25 cellular contexts compared by ENCODE assay signal in the genomic region with DNA sequence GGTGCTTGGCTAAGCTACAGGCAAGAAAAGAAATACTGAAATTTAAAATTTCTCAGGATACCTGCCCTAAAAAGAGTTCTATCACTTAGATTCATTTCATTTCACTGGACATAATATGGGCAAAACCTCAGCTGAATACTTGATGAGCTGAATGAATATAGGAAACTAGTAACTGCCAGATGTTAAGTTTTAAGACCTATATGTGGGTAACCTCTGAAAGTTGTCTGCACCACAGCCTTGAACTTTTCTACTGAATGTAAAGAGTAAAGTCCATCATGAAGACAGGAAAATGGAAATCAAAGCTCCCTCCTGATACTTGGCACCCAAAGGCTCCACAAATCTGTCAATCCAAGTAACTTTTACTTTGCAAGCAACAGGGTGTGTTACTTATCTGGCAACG.
"Had no signal": no experiment of that assay in that cellular context is flagged by ENCODE, and none has a peak within 500 bp of the region (broad histone marks: within the 10 kb centered on the region; RNA-seq: fewer than 3 reads in every experiment).

No MANE protein-coding gene starts in this region.

- H3K27ac Mint-ChIP-seq: activated CD8-positive, alpha-beta memory T cell treated with anti-CD3 and anti-CD28 coated beads, Interleukin-2, amount 10 ng/mL, durations not matched to agents 7 days and 5 days; activated CD8-positive, alpha-beta T cell treated with anti-CD3 and anti-CD28 coated beads, Interleukin-2, amount 10 ng/mL, durations not matched to agents 7 days and 5 days; natural killer cell treated with Interleukin-12 subunit alpha and Interleukin-12 subunit beta and Interleukin-15 and Interleukin-18, amount 100 ng/mL, for 72 hours; stimulated activated naive CD8-positive, alpha-beta T cell treated with anti-CD3 and anti-CD28 coated beads, Interleukin-15, Interleukin-2, amounts not matched to agents 100 ng/mL and 50 ng/mL, for 24 hours; T-helper 17 cell had no signal

- H3K36me3 Mint-ChIP-seq: natural killer cell treated with Interleukin-12 subunit alpha and Interleukin-12 subunit beta and Interleukin-15 and Interleukin-18, amount 100 ng/mL, for 72 hours had no signal

- H3K36me3 ChIP-seq: breast epithelium, lower lobe of right lung, right lobe of liver, tibial artery, upper lobe of right lung had no signal

- H3K9me3 Mint-ChIP-seq: activated naive CD4-positive, alpha-beta T cell treated with anti-CD3 and anti-CD28 coated beads, Interleukin-2, amount 50 U/mL, for 72 hours; natural killer cell treated with Interleukin-12 subunit alpha and Interleukin-12 subunit beta and Interleukin-15 and Interleukin-18, amount 100 ng/mL, for 72 hours; stimulated activated effector memory CD8-positive, alpha-beta T cell treated with anti-CD3 and anti-CD28 coated beads, Interleukin-12 subunit alpha, Interleukin-12 subunit beta, amount 100 ng/mL, for 72 hours; stimulated activated naive CD8-positive, alpha-beta T cell treated with anti-CD3 and anti-CD28 coated beads, Interleukin-15, Interleukin-2, amounts not matched to agents 100 ng/mL and 50 ng/mL, for 24 hours had no signal

- ATAC-seq: activated CD8-positive, alpha-beta memory T cell treated with anti-CD3 and anti-CD28 coated beads, Interleukin-2, amount 10 ng/mL, durations not matched to agents 7 days and 5 days; activated CD8-positive, alpha-beta T cell treated with anti-CD3 and anti-CD28 coated beads, Interleukin-2, amount 10 ng/mL, durations not matched to agents 7 days and 5 days; lower lobe of right lung; natural killer cell treated with Interleukin-12 subunit alpha and Interleukin-12 subunit beta and Interleukin-15 and Interleukin-18, amount 100 ng/mL, for 72 hours; stimulated activated effector memory CD8-positive, alpha-beta T cell treated with anti-CD3 and anti-CD28 coated beads, Interleukin-12 subunit alpha, Interleukin-12 subunit beta, amount 100 ng/mL, for 72 hours; T-helper 17 cell; upper lobe of right lung had no signal

- H3K4me3 ChIP-seq: breast epithelium, esophagus squamous epithelium, lower lobe of right lung, right lobe of liver, skin epidermis, tibial artery, upper lobe of right lung had no signal

- DNase-seq: activated CD4-positive, alpha-beta T cell treated with anti-CD3 and anti-CD28 coated beads for 1 hour; activated CD4-positive, alpha-beta T cell treated with anti-CD3 and anti-CD28 coated beads, Interleukin-2, amount 50 U/mL, for 1 hour; activated CD8-positive, alpha-beta memory T cell treated with anti-CD3 and anti-CD28 coated beads, Interleukin-2, amount 10 ng/mL, durations not matched to agents 7 days and 5 days; activated CD8-positive, alpha-beta T cell treated with anti-CD3 and anti-CD28 coated beads, Interleukin-2, amount 10 ng/mL, durations not matched to agents 7 days and 5 days; activated naive CD4-positive, alpha-beta T cell; activated T-cell treated with anti-CD3 and anti-CD28 coated beads, Interleukin-2, amount 50 U/mL, for 48 hours; dermis blood vessel endothelial cell; effector CD4-positive, alpha-beta T cell; esophagus squamous epithelium; foreskin melanocyte; islet precursor cell; lower lobe of right lung; mesenchymal stem cell; stimulated activated CD4-positive, alpha-beta T cell treated with anti-CD3 and anti-CD28 coated beads, Interleukin-4, amount 100 ng/mL, for 24 hours; substantia nigra; T-helper 17 cell; tibial artery; upper lobe of right lung had no signal

- H3K27me3 ChIP-seq: breast epithelium, esophagus squamous epithelium, right lobe of liver, tibial artery, upper lobe of right lung had no signal

- H3K9me3 ChIP-seq: breast epithelium, esophagus squamous epithelium, lower lobe of right lung, right lobe of liver, tibial artery, upper lobe of right lung had no signal

- H3K27ac ChIP-seq: breast epithelium, upper lobe of right lung had no signal

- H3K4me3 Mint-ChIP-seq: activated CD8-positive, alpha-beta memory T cell treated with anti-CD3 and anti-CD28 coated beads, Interleukin-2, amount 10 ng/mL, durations not matched to agents 7 days and 5 days; activated CD8-positive, alpha-beta T cell treated with anti-CD3 and anti-CD28 coated beads, Interleukin-2, amount 10 ng/mL, durations not matched to agents 7 days and 5 days; natural killer cell treated with Interleukin-12 subunit alpha and Interleukin-12 subunit beta and Interleukin-15 and Interleukin-18, amount 100 ng/mL, for 72 hours; stimulated activated effector memory CD8-positive, alpha-beta T cell treated with anti-CD3 and anti-CD28 coated beads, Interleukin-12 subunit alpha, Interleukin-12 subunit beta, amount 100 ng/mL, for 72 hours; stimulated activated naive CD8-positive, alpha-beta T cell treated with anti-CD3 and anti-CD28 coated beads, Interleukin-15, Interleukin-2, amounts not matched to agents 100 ng/mL and 50 ng/mL, for 24 hours; T-helper 17 cell had no signal

- H3K27me3 Mint-ChIP-seq: activated CD8-positive, alpha-beta memory T cell treated with anti-CD3 and anti-CD28 coated beads, Interleukin-2, amount 10 ng/mL, durations not matched to agents 7 days and 5 days; natural killer cell treated with Interleukin-12 subunit alpha and Interleukin-12 subunit beta and Interleukin-15 and Interleukin-18, amount 100 ng/mL, for 72 hours; stimulated activated naive CD8-positive, alpha-beta T cell treated with anti-CD3 and anti-CD28 coated beads, Interleukin-15, Interleukin-2, amounts not matched to agents 100 ng/mL and 50 ng/mL, for 24 hours; T-helper 17 cell had no signal

- H3K4me1 ChIP-seq: right lobe of liver had no signal
